ENCODE assay signal across 10 cellular contexts in genomic region chr7:151017370-151017952, GRCh38. TPM values are rescaled to one million over a fixed set of nuclear protein-coding genes. Genes with fewer than 3 reads are reported as not detected.
DNase-seq lines count a peak whose midpoint lies in the region; ATAC-seq, FAIRE-seq and TF ChIP-seq lines count a peak whose summit lies in the region.
"Had no signal": no experiment of that assay in that cellular context is flagged by ENCODE, and none has a peak within 500 bp of the region (broad histone marks: within the 10 kb centered on the region; RNA-seq: fewer than 3 reads in every experiment).

No MANE protein-coding gene starts in this region.

- 42 to 46% methylated on average over 13 of the region's 13 CpGs for WGBS in aorta, 2 donors

- H3K4me1 Mint-ChIP-seq in T-helper 17 cell = peaks cover 45% of the 10 kb centered on the region

- no peaks in the 10 kb centered on the region for H3K79me2 ChIP-seq in DND-41 (ENCODE audit: insufficient read depth, low read length)

- H3K4me3 Mint-ChIP-seq in T-helper 17 cell = peak overlapping the region; percentile 94

- intact Hi-C loops in kidney (cut with DNase I) (no loop called here), aorta (cut with DNase I) (loop anchor here in 1 of 2 donors (5.0 kb wide), 1 partner anchor 120 kb away; no protein-coding TSS in a partner anchor)

- H3K27ac Mint-ChIP-seq in T-helper 17 cell = peak overlapping the region; percentile 98

- H3K36me3 ChIP-seq in DND-41 (ENCODE audit: insufficient read depth, low read length) (no peaks in the 10 kb centered on the region), iPS-20b (ENCODE audit: insufficient read depth, low read depth, low read length) (no peaks in the 10 kb centered on the region), kidney (ENCODE audit: control insufficient read depth in 1 of 2, insufficient read depth in 2 of 2, low read length in 2 of 2) (no peaks in the 10 kb centered on the region), aorta (ENCODE audit: control insufficient read depth in 1 of 2, insufficient read depth in 2 of 2, low read length in 1 of 2) (no peaks in the 10 kb centered on the region)
- H3K36me3 ChIP-seq: SJSA1 had no signal

- H3K27ac ChIP-seq in DND-41 (ENCODE audit: low read length) (peak overlapping the region; percentile 53; the same call in 1 of the 2 replicates), iPS-20b (ENCODE audit: low read length) (no peak overlapping the region), kidney (ENCODE audit: low read depth in 2 of 2, low read length in 2 of 2) (no peak overlapping the region), aorta (ENCODE audit: low read depth in 1 of 2, low read length in 2 of 2) (no peak overlapping the region)
- H3K27ac ChIP-seq: SJSA1 had no signal

- FAIRE-seq in kidney (lab: Jason Lieb, UNC) (no peak), HTR-8/SVneo (lab: Jason Lieb, UNC) (no peak)

- peak overlapping the region; percentile 77 for H2AFZ ChIP-seq in DND-41 (ENCODE audit: low read depth, low read length)

- POLR2A ChIA-PET in AG04449 (lab: Yijun Ruan, JAX) = no interaction called here

- H3K4me1 ChIP-seq in DND-41 (ENCODE audit: insufficient read depth, low read length) (peaks cover 17% of the 10 kb centered on the region), iPS-20b (ENCODE audit: insufficient read depth, low read length) (peaks cover 14% of the 10 kb centered on the region), kidney (ENCODE audit: control insufficient read depth in 1 of 2, insufficient read depth in 1 of 2, low read depth in 1 of 2, low read length in 2 of 2) (peaks cover 0 to 26% of the 10 kb centered on the region in 2 donors), aorta (ENCODE audit: control insufficient read depth in 1 of 2, insufficient read depth in 2 of 2, low read length in 2 of 2) (no peaks in the 10 kb centered on the region)

- DNase-seq in AG04449 (ENCODE audit: low read depth, low spot score) (no peak), DND-41 (no peak), T-helper 17 cell (no peak), kidney (no peak), NCI-H526 treated with DMSO at 0.1 percent for 48 hours (lab: John Stamatoyannopoulos, UW) (no peak), HTR-8/SVneo (ENCODE audit: insufficient read length, low spot score) (no peak), aorta (no peak)

- peaks cover 3% of the 10 kb centered on the region for H3K27me3 ChIP-seq in DND-41 (ENCODE audit: insufficient read depth, low read length, poor library complexity)
- H3K27me3 ChIP-seq in iPS-20b (ENCODE audit: insufficient read depth, low read length) = peaks cover 57% of the 10 kb centered on the region
- H3K27me3 ChIP-seq in aorta (ENCODE audit: control insufficient read depth in 1 of 2, insufficient read depth in 2 of 2, low read length in 1 of 2) = no peaks in the 10 kb centered on the region

- CTCF ChIA-PET in AG04449 (lab: Yijun Ruan, JAX) = interaction anchor here (0.6 to 9.0 kb wide), 26 partner anchors 10 to 154 kb away, joined by 3 to 125 read pairs (median 6); partner anchors contain the start of genes ABCB8 and ASIC3

- H4K20me1 ChIP-seq in DND-41 (ENCODE audit: insufficient read depth, low read length) = no peaks in the 10 kb centered on the region

- H3K9me3 ChIP-seq in DND-41 (ENCODE audit: insufficient read depth, low read length, severe bottlenecking) (no peaks in the 10 kb centered on the region), T-helper 17 cell (ENCODE audit: control insufficient read depth, low read length, poor library complexity, severe bottlenecking) (no peaks in the 10 kb centered on the region), iPS-20b (ENCODE audit: insufficient read depth, low read depth, low read length) (no peaks in the 10 kb centered on the region), kidney (ENCODE audit: control insufficient read depth in 1 of 2, low read length in 2 of 2) (no peaks in the 10 kb centered on the region), aorta (ENCODE audit: control insufficient read depth, low read length) (no peaks in the 10 kb centered on the region)

- H3K9ac ChIP-seq in DND-41 (ENCODE audit: low read depth, low read length) (peak overlapping the region; percentile 53), iPS-20b (ENCODE audit: low read depth, low read length) (no peak overlapping the region), kidney (ENCODE audit: low read length in 2 of 2) (no peak overlapping the region)

- H3K4me3 ChIP-seq in AG04449 (ENCODE audit: low read depth, low read length) (peak overlapping the region; percentile 47), DND-41 (ENCODE audit: low read depth in 1 of 2, low read length in 2 of 2) (peak overlapping the region in 1 of 2 experiments; percentile 57; a peak in 2 of 4 replicates), iPS-20b (ENCODE audit: low read length) (peak overlapping the region; percentile 58; the same call in 1 of the 2 replicates), kidney (ENCODE audit: low read length in 2 of 2) (no peak overlapping the region), aorta (ENCODE audit: low read length in 2 of 2) (no peak overlapping the region)
- H3K4me3 ChIP-seq: SJSA1 had no signal

- H3K4me2 ChIP-seq in DND-41 (ENCODE audit: insufficient read depth, low read length) = peak overlapping the region; percentile 86

- TF ChIP-seq CTCF in AG04449 (IDR thresholded peaks at IDR 0.05; ENCODE audit: insufficient read depth, low read length, missing control alignments) (no peak), DND-41 (IDR thresholded peaks at IDR 0.05; ENCODE audit: borderline replicate concordance, extremely low read depth, low read length, poor library complexity, severe bottlenecking) (no peak), kidney (IDR thresholded peaks at IDR 0.05; ENCODE audit: borderline replicate concordance, extremely low read depth, insufficient read depth) (no peak)

- ATAC-seq in DND-41 (ENCODE audit: insufficient read depth, low read depth) (no peak; the same call in 2 of the 3 replicates), T-helper 17 cell (no peak), aorta (ENCODE audit: low FRiP score) (no peak)

- peaks cover 9% of the 10 kb centered on the region for H3K27me3 Mint-ChIP-seq in T-helper 17 cell

- H3K36me3 Mint-ChIP-seq in T-helper 17 cell (ENCODE audit: low read depth) = peaks cover 3% of the 10 kb centered on the region

RNA-seq across cellular contexts. Expression of gene ATG9B, which starts 6.8 kb away (rescaled TPM):
- total RNA-seq in T-helper 17 cell = 10 to 100 TPM in 1 of 2 donors, 1 to 10 TPM in 1; 5.3 to 12.2 TPM
- total RNA-seq in kidney = 0.19 TPM
- polyA plus RNA-seq in kidney (ENCODE audit: insufficient read depth, low read depth, low replicate concordance) = 0.19 TPM
- total RNA-seq in aorta = under 1 TPM in 1 of 2 donors, not detected in 1; 0.12 TPM
- not detected for polyA plus RNA-seq in aorta
- total RNA-seq: SJSA1 had no signal

RNA-seq across cellular contexts. Expression of gene ABCB8, which starts 10.8 kb away (rescaled TPM):
- total RNA-seq in T-helper 17 cell (10 to 100 TPM; 47.7 to 60.1 TPM), kidney (36.0 TPM), aorta (10 to 100 TPM; 18.7 to 30.8 TPM)
- polyA plus RNA-seq in kidney (ENCODE audit: insufficient read depth, low read depth, low replicate concordance) (34.3 TPM), aorta (10 to 100 TPM in 1 of 2 donors, 1 to 10 TPM in 1; 5.5 to 39.7 TPM)

RNA-seq across cellular contexts. Expression of gene NOS3, which starts 26.6 kb away (rescaled TPM):
- total RNA-seq in T-helper 17 cell = 1 to 10 TPM; 9.4 to 9.6 TPM
- total RNA-seq in kidney = 51.7 TPM
- polyA plus RNA-seq in kidney (ENCODE audit: insufficient read depth, low read depth, low replicate concordance) = 9.3 TPM
- total RNA-seq in aorta = 10 to 100 TPM; 28.1 to 32.4 TPM
- polyA plus RNA-seq in aorta = 10 to 100 TPM in 1 of 2 donors, under 1 TPM in 1; 0.63 to 17.3 TPM
- total RNA-seq: SJSA1 had no signal

RNA-seq across cellular contexts. Expression of gene ASIC3, which starts 30.9 kb away (rescaled TPM):
- total RNA-seq in T-helper 17 cell (1 to 10 TPM; 6.7 to 9.1 TPM), kidney (1.9 TPM), aorta (1 to 10 TPM; 1.7 to 2.9 TPM)
- polyA plus RNA-seq in kidney (ENCODE audit: insufficient read depth, low read depth, low replicate concordance) (3.1 TPM), aorta (1 to 10 TPM in 1 of 2 donors, not detected in 1; 7.1 TPM)
- total RNA-seq: SJSA1 had no signal

RNA-seq across cellular contexts. Expression of gene KCNH2, which starts 39.3 kb away (rescaled TPM):
- total RNA-seq in T-helper 17 cell = 1 to 10 TPM; 2.2 to 5.6 TPM
- 1.3 TPM for total RNA-seq in kidney
- polyA plus RNA-seq in kidney (ENCODE audit: insufficient read depth, low read depth, low replicate concordance) = 1.5 TPM
- 1 to 10 TPM in 1 of 2 donors, under 1 TPM in 1; 0.65 to 2.4 TPM for total RNA-seq in aorta
- polyA plus RNA-seq in aorta = under 1 TPM; 0.23 to 0.63 TPM
- total RNA-seq: dermis microvascular lymphatic vessel endothelial cell, SJSA1 had no signal

Comparison
In these comparisons a context has a peak if more than half of its experiments do, and no peak if none do; other contexts are left out.
1. H3K4me3 ChIP-seq: peak in AG04449 (single experiment) and iPS-20b (single experiment); none in kidney (0 of 2) and aorta (0 of 2).